2 cellular contexts compared by ENCODE assay signal in genomic region chr1:35046730-35047129, GRCh38.
TF ChIP-seq lines count a peak whose summit lies in the region.

No MANE protein-coding gene starts in this region.

TF ChIP-seq in IMR-90, 13 proteins besides CTCF, POLR2A, EP300 and RAD21:
- no peak for TF ChIP-seq CEBPB (IDR thresholded peaks at IDR 0.05; ENCODE audit: low read depth, low read length)
- TF ChIP-seq CHD1 (IDR thresholded peaks at IDR 0.05; ENCODE audit: low read depth, low read length), result no peak
- no peak for TF ChIP-seq NFE2L2 (IDR thresholded peaks at IDR 0.05; ENCODE audit: low read depth, low read length)
- no peak for TF ChIP-seq SMC3 (IDR thresholded peaks at IDR 0.05; ENCODE audit: low read depth, low read length)
- TF ChIP-seq BHLHE40 (IDR thresholded peaks at IDR 0.05; ENCODE audit: low read depth, low read length), result no peak
- TF ChIP-seq FOS (IDR thresholded peaks at IDR 0.05; ENCODE audit: low read depth, low read length), result no peak
- TF ChIP-seq ELK1 (IDR thresholded peaks at IDR 0.05; ENCODE audit: borderline replicate concordance, low read depth, low read length), result no peak
- TF ChIP-seq RFX5 (IDR thresholded peaks at IDR 0.05; ENCODE audit: low read depth, low read length), result no peak
- no peak for TF ChIP-seq MAZ (IDR thresholded peaks at IDR 0.05; ENCODE audit: borderline replicate concordance, low read depth, low read length)
- no peak for TF ChIP-seq USF2 (IDR thresholded peaks at IDR 0.05; ENCODE audit: low read depth, low read length)
- no peak for TF ChIP-seq MAFK (IDR thresholded peaks at IDR 0.05; ENCODE audit: low read depth, low read length)
- TF ChIP-seq RCOR1 (IDR thresholded peaks at IDR 0.05; ENCODE audit: insufficient replicate concordance, low read length), result no peak
- TF ChIP-seq MXI1 (IDR thresholded peaks at IDR 0.05; ENCODE audit: borderline replicate concordance, low read depth, low read length), result no peak

TF ChIP-seq in HEK293T, 16 proteins besides CTCF, POLR2A, EP300 and RAD21:
- TF ChIP-seq L3MBTL2 (conservative IDR thresholded peaks at IDR 0.05), result no peak
- no peak for TF ChIP-seq CTBP1 (IDR thresholded peaks at IDR 0.05; ENCODE audit: borderline replicate concordance)
- TF ChIP-seq FOXM1 (IDR thresholded peaks at IDR 0.05; ENCODE audit: borderline replicate concordance), result no peak
- TF ChIP-seq BHLHE40 (IDR thresholded peaks at IDR 0.05; ENCODE audit: borderline replicate concordance), result no peak
- no peak for TF ChIP-seq LEF1 (IDR thresholded peaks at IDR 0.05; ENCODE audit: borderline replicate concordance)
- TF ChIP-seq FOXK2 (IDR thresholded peaks at IDR 0.05), result no peak
- TF ChIP-seq FOXA1 (IDR thresholded peaks at IDR 0.05), result no peak
- no peak for TF ChIP-seq ARNT (IDR thresholded peaks at IDR 0.05)
- TF ChIP-seq NFRKB (IDR thresholded peaks at IDR 0.05), result no peak
- no peak for TF ChIP-seq ELF4 (IDR thresholded peaks at IDR 0.05)
